22 cellular contexts compared by ENCODE assay signal in genomic region chr12:20451759-20452158, GRCh38.
DNase-seq lines count a peak whose midpoint lies in the region; ATAC-seq and TF ChIP-seq lines count a peak whose summit lies in the region.
"Had no signal": no experiment of that assay in that cellular context is flagged by ENCODE, and none has a peak within 500 bp of the region (broad histone marks: within the 10 kb centered on the region; RNA-seq: fewer than 3 reads in every experiment).

No MANE protein-coding gene starts in this region.

- TF ChIP-seq CTCF in kidney epithelial cell (IDR thresholded peaks at IDR 0.05; ENCODE audit: insufficient read depth, low read length, poor library complexity, severe bottlenecking) = no peak

- DNase-seq in HS-5 (ENCODE audit: low read depth) (peak; percentile 79), adipocyte (ENCODE audit: low read depth) (peak; percentile 48), kidney epithelial cell (ENCODE audit: low read depth) (peak; percentile 67), NCI-H2227 treated with DMSO at 0.1 percent for 48 hours (lab: John Stamatoyannopoulos, UW) (no peak), activated gamma-delta T cell (lab: John Stamatoyannopoulos, UW) (no peak)
- DNase-seq in activated naive CD4-positive, alpha-beta T cell treated with anti-CD3 and anti-CD28 coated beads, Interleukin-2, amount 50 U/mL, for 72 hours (ENCODE audit: low spot score in 2 of 2) = no peak
- DNase-seq in activated T-cell treated with anti-CD3 and anti-CD28 coated beads, Interleukin-2, amount 50 U/mL, for 4 hours = no peak
- DNase-seq: activated CD4-positive, alpha-beta T cell treated with anti-CD3 and anti-CD28 coated beads, Interleukin-2, amount 50 U/mL, for 4 hours; central memory CD4-positive, alpha-beta T cell; effector CD4-positive, alpha-beta T cell; left colon; NCI-H1048; NCI-H2081 treated with DMSO at 0.1 percent for 48 hours; NCI-H748 treated with DMSO at 0.1 percent for 48 hours; stimulated activated naive CD8-positive, alpha-beta T cell treated with anti-CD3 and anti-CD28 coated beads, Interleukin-15, Interleukin-2, amounts not matched to agents 100 U/mL and 50 U/mL, for 24 hours; upper lobe of left lung had no signal

- H3K9ac ChIP-seq in adipocyte (ENCODE audit: low read length) = no peak overlapping the region
- H3K9ac ChIP-seq: neural progenitor cell had no signal

- H3K27me3 Mint-ChIP-seq in activated T-cell treated with anti-CD3 and anti-CD28 coated beads, Interleukin-2, amount 50 U/mL, for 4 hours (ENCODE audit: low read depth) = no peaks in the 10 kb centered on the region

- no peaks in the 10 kb centered on the region for H3K36me3 Mint-ChIP-seq in activated naive CD4-positive, alpha-beta T cell treated with anti-CD3 and anti-CD28 coated beads, Interleukin-2, amount 50 U/mL, for 72 hours
- no peaks in the 10 kb centered on the region for H3K36me3 Mint-ChIP-seq in activated T-cell treated with anti-CD3 and anti-CD28 coated beads, Interleukin-2, amount 50 U/mL, for 4 hours (ENCODE audit: insufficient read depth)
- H3K36me3 Mint-ChIP-seq: activated naive CD8-positive, alpha-beta T cell; neural progenitor cell had no signal

- peak overlapping the region; percentile 88 for H3K27ac ChIP-seq in ACC112 (ENCODE audit: low read depth, low read length)
- H3K27ac ChIP-seq: neural progenitor cell, upper lobe of left lung had no signal

- no peak overlapping the region for H3K27ac Mint-ChIP-seq in activated naive CD4-positive, alpha-beta T cell treated with anti-CD3 and anti-CD28 coated beads, Interleukin-2, amount 50 U/mL, for 72 hours
- H3K27ac Mint-ChIP-seq: activated naive CD8-positive, alpha-beta T cell; neural progenitor cell had no signal

- no peak overlapping the region for H2AFZ ChIP-seq in ACC112 (ENCODE audit: low read length, unreplicated experiment)
- H2AFZ ChIP-seq: neural progenitor cell had no signal

- no peak overlapping the region for H3K4me3 Mint-ChIP-seq in activated T-cell treated with anti-CD3 and anti-CD28 coated beads, Interleukin-2, amount 50 U/mL, for 4 hours
- H3K4me3 Mint-ChIP-seq: activated naive CD8-positive, alpha-beta T cell; neural progenitor cell had no signal

- H3K27me3 ChIP-seq in ACC112 (ENCODE audit: insufficient read depth, low read length) (no peaks in the 10 kb centered on the region), adipocyte (replicated peaks; ENCODE audit: control insufficient read depth, insufficient read depth, low read length) (no peaks in the 10 kb centered on the region), kidney epithelial cell (ENCODE audit: control insufficient read depth, insufficient read depth, low read length) (no peaks in the 10 kb centered on the region)
- H3K27me3 ChIP-seq: neural progenitor cell, upper lobe of left lung had no signal

- no peaks in the 10 kb centered on the region for H3K9me3 ChIP-seq in adipocyte (ENCODE audit: control insufficient read depth, low read length)
- H3K9me3 ChIP-seq: upper lobe of left lung had no signal

- H3K36me3 ChIP-seq in ACC112 (ENCODE audit: insufficient read depth, low read length) (no peaks in the 10 kb centered on the region), adipocyte (ENCODE audit: control insufficient read depth, insufficient read depth, low read length, severe bottlenecking) (no peaks in the 10 kb centered on the region), kidney epithelial cell (ENCODE audit: control insufficient read depth, insufficient read depth, low read length) (no peaks in the 10 kb centered on the region)
- H3K36me3 ChIP-seq: neural progenitor cell, upper lobe of left lung had no signal

- H3K9me3 Mint-ChIP-seq in activated naive CD4-positive, alpha-beta T cell treated with anti-CD3 and anti-CD28 coated beads, Interleukin-2, amount 50 U/mL, for 72 hours = peaks cover 0 to 4% of the 10 kb centered on the region in 2 donors
- no peaks in the 10 kb centered on the region for H3K9me3 Mint-ChIP-seq in activated T-cell treated with anti-CD3 and anti-CD28 coated beads, Interleukin-2, amount 50 U/mL, for 4 hours
- H3K9me3 Mint-ChIP-seq: neural progenitor cell had no signal

- H3K4me1 ChIP-seq in ACC112 (ENCODE audit: control insufficient read depth, insufficient read depth, low read length, unreplicated experiment) (peaks cover 33% of the 10 kb centered on the region), adipocyte (ENCODE audit: control insufficient read depth, insufficient read depth, low read length) (peaks cover 19% of the 10 kb centered on the region)
- H3K4me1 ChIP-seq: upper lobe of left lung had no signal

- ATAC-seq in activated naive CD4-positive, alpha-beta T cell treated with anti-CD3 and anti-CD28 coated beads, Interleukin-2, amount 50 U/mL, for 72 hours = no peak
- ATAC-seq in activated T-cell treated with anti-CD3 and anti-CD28 coated beads, Interleukin-2, amount 50 U/mL, for 4 hours = no peak
- ATAC-seq: GM12878; K562; left colon; Panc1; stimulated activated naive CD8-positive, alpha-beta T cell treated with anti-CD3 and anti-CD28 coated beads, Interleukin-15, Interleukin-2, amounts not matched to agents 100 U/mL and 50 U/mL, for 24 hours had no signal

- no peaks in the 10 kb centered on the region for H3K4me1 Mint-ChIP-seq in activated T-cell treated with anti-CD3 and anti-CD28 coated beads, Interleukin-2, amount 50 U/mL, for 4 hours (ENCODE audit: low read depth)

- no peaks in the 10 kb centered on the region for H3K79me2 ChIP-seq in ACC112 (ENCODE audit: control insufficient read depth, insufficient read depth, low read length, unreplicated experiment)

- H3K4me3 ChIP-seq in ACC112 (ENCODE audit: low read depth, low read length) (0 out of 2 replicates have a peak overlapping the region, but pooled peaks have one; percentile 46), adipocyte (ENCODE audit: low read length) (no peak overlapping the region), kidney epithelial cell (ENCODE audit: low read depth, low read length) (no peak overlapping the region)
- H3K4me3 ChIP-seq: GM12878, K562, neural progenitor cell, upper lobe of left lung had no signal

Comparison
In these comparisons a context has a peak if more than half of its experiments do, and no peak if none do; other contexts are left out.
1. DNase-seq: peak in HS-5 (single experiment), adipocyte (single experiment) and kidney epithelial cell (single experiment); none in NCI-H2227 treated with DMSO at 0.1 percent for 48 hours (single experiment), activated naive CD4-positive, alpha-beta T cell treated with anti-CD3 and anti-CD28 coated beads, Interleukin-2, amount 50 U/mL, for 72 hours (0 of 2), activated T-cell treated with anti-CD3 and anti-CD28 coated beads, Interleukin-2, amount 50 U/mL, for 4 hours (single experiment) and activated gamma-delta T cell (single experiment).